In genomic region chr1:38332649-38333310, GRCh38 we compare ENCODE assay signal across 21 cellular contexts.
"Had no signal": no experiment of that assay in that cellular context is flagged by ENCODE, and none has a peak within 500 bp of the region (broad histone marks: within the 10 kb centered on the region; RNA-seq: fewer than 3 reads in every experiment).

No MANE protein-coding gene starts in this region.

- H3K9me3 Mint-ChIP-seq: nephron; stimulated activated memory B cell treated with anti-CD40 and anti-IgM and Interleukin-4, amounts not matched to agents 10 μg/mL and 1 μg/mL and 100 μg/mL, for 72 hours; stimulated activated naive CD8-positive, alpha-beta T cell treated with anti-CD3 and anti-CD28 coated beads, Interleukin-15, Interleukin-2, amounts not matched to agents 100 ng/mL and 50 ng/mL, for 24 hours had no signal

- DNase-seq: foreskin keratinocyte; heart left ventricle; hippocampal formation; left colon; left ventricle myocardium superior; mesenchymal stem cell; naive B cell; occipital lobe; spleen; stimulated activated CD4-positive, alpha-beta T cell treated with anti-CD3 and anti-CD28 coated beads, Interleukin-15, amount 100 ng/mL, for 24 hours; stimulated activated CD4-positive, alpha-beta T cell treated with anti-CD3 and anti-CD28 coated beads, Interleukin-1b, Interleukin-23, amount 100 ng/mL, for 48 hours; stimulated activated CD4-positive, alpha-beta T cell treated with anti-CD3 and anti-CD28 coated beads, Interleukin-4, amount 100 ng/mL, for 24 hours; tibial artery; upper lobe of left lung; uterus had no signal

- H3K36me3 Mint-ChIP-seq: stimulated activated memory B cell treated with anti-CD40 and anti-IgM and Interleukin-4, amounts not matched to agents 10 μg/mL and 1 μg/mL and 100 μg/mL, for 72 hours had no signal

- H3K9me3 ChIP-seq: heart left ventricle, spleen, tibial artery, upper lobe of left lung, uterus had no signal

- ATAC-seq: foreskin keratinocyte; heart left ventricle; left colon; left ventricle myocardium superior; sciatic nerve; stimulated activated memory B cell treated with anti-CD40 and anti-IgM and Interleukin-4, amounts not matched to agents 10 μg/mL and 1 μg/mL and 100 μg/mL, for 72 hours had no signal

- H3K27ac Mint-ChIP-seq: dendritic cell treated with granulocyte-macrophage colony-stimulating factor and Interleukin-4, amounts not matched to agents 40 ng/mL and 50 ng/mL, for 4 days; naive B cell; nephron; stimulated activated memory B cell treated with anti-CD40 and anti-IgM and Interleukin-4, amounts not matched to agents 10 μg/mL and 1 μg/mL and 100 μg/mL, for 72 hours; stimulated activated naive CD8-positive, alpha-beta T cell treated with anti-CD3 and anti-CD28 coated beads, Interleukin-15, Interleukin-2, amounts not matched to agents 100 ng/mL and 50 ng/mL, for 24 hours had no signal

- H3K27me3 ChIP-seq: upper lobe of left lung, uterus had no signal

- H3K4me1 ChIP-seq: foreskin keratinocyte, heart left ventricle, upper lobe of left lung, uterus had no signal

- H3K27ac ChIP-seq: foreskin keratinocyte, heart left ventricle, spleen, tibial artery, upper lobe of left lung, uterus had no signal

- H3K36me3 ChIP-seq: heart left ventricle, spleen, tibial artery, upper lobe of left lung, uterus had no signal

- H3K4me3 ChIP-seq: heart left ventricle, lung, spleen, tibial artery, upper lobe of left lung, uterus had no signal
